In the genomic region with DNA sequence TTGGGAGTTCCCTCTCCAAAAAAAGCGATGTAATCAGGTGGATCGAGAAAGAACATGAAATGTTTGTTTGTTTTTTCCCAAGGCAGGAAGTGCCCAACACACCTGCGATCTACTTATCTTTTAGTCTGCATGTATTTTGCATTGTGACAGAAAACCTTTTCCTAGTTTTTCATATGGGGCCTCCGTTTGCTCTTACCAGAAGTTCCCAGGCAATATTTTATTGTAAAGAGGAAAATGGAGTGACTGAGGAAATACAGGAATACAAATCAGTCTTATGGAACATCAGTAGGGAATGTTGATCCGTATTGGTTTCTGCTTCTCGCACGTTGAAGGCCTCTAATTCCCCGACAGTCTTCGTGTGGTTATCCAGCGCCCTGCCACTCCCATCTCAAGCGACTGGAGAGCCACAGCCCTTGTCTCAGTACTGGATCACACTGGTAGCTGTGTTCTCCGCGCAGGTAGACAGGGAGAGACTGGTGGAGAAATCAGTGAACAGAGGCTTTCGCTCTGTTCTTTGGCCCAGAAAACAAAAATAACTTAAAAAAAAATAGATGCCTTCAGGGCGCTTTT, we compare ENCODE assay signal across 13 cellular contexts.
DNase-seq lines count a peak whose midpoint lies in the region; ATAC-seq and TF ChIP-seq lines count a peak whose summit lies in the region.
"Had no signal": no experiment of that assay in that cellular context is flagged by ENCODE, and none has a peak within 500 bp of the region (broad histone marks: within the 10 kb centered on the region; RNA-seq: fewer than 3 reads in every experiment).

No MANE protein-coding gene starts in this region.

- H3K27me3 ChIP-seq in PC-9 (ENCODE audit: insufficient read depth, low read depth) (no peaks in the 10 kb centered on the region), esophagus muscularis mucosa (peaks cover 0 to 96% (median 36%) of the 10 kb centered on the region in 4 donors), smooth muscle cell (ENCODE audit: low read depth) (peaks cover 91% of the 10 kb centered on the region)

- H3K4me1 ChIP-seq in PC-9 (replicated peaks; ENCODE audit: insufficient read depth) (peaks cover 10% of the 10 kb centered on the region), esophagus muscularis mucosa (peaks cover 0 to 6% (median 5%) of the 10 kb centered on the region in 4 donors), smooth muscle cell (ENCODE audit: low read depth) (peaks cover 11% of the 10 kb centered on the region)
- H3K4me1 ChIP-seq: SJSA1 had no signal

- intact Hi-C loops in PC-9 (cut with micrococcal nuclease; ENCODE audit: unreplicated experiment), result no loop called here
- intact Hi-C loops in esophagus muscularis mucosa (cut with DNase I), result no loop called here

- H3K4me3 Mint-ChIP-seq in activated naive CD8-positive, alpha-beta T cell treated with anti-CD3 and anti-CD28 coated beads, Interleukin-2, amount 10 ng/mL, durations not matched to agents 7 days and 5 days, result peak overlapping the region; percentile 39
- H3K4me3 Mint-ChIP-seq in activated naive CD8-positive, alpha-beta T cell treated with anti-CD3 and anti-CD28 coated beads for 36 hours, result no peak overlapping the region
- H3K4me3 Mint-ChIP-seq: activated naive CD4-positive, alpha-beta T cell treated with anti-CD3 and anti-CD28 coated beads, Interleukin-2, amount 50 U/mL, for 24 hours had no signal

- peaks cover 7% of the 10 kb centered on the region for H3K9me3 Mint-ChIP-seq in activated naive CD8-positive, alpha-beta T cell treated with anti-CD3 and anti-CD28 coated beads, Interleukin-2, amount 10 ng/mL, durations not matched to agents 7 days and 5 days
- H3K9me3 Mint-ChIP-seq in activated naive CD8-positive, alpha-beta T cell treated with anti-CD3 and anti-CD28 coated beads for 36 hours, result peaks cover 17% of the 10 kb centered on the region

- H3F3A ChIP-seq in PC-9 (ENCODE audit: insufficient read depth, low read depth) (peaks cover 6% of the 10 kb centered on the region; the same call in 1 of the 2 replicates), smooth muscle cell (ENCODE audit: low read depth) (no peaks in the 10 kb centered on the region)

- peaks cover 15% of the 10 kb centered on the region for H3K4me1 Mint-ChIP-seq in activated naive CD8-positive, alpha-beta T cell treated with anti-CD3 and anti-CD28 coated beads, Interleukin-2, amount 10 ng/mL, durations not matched to agents 7 days and 5 days
- H3K4me1 Mint-ChIP-seq in activated naive CD8-positive, alpha-beta T cell treated with anti-CD3 and anti-CD28 coated beads for 36 hours, result peaks cover 22% of the 10 kb centered on the region

- no peaks in the 10 kb centered on the region for H3K9me2 ChIP-seq in PC-9 (ENCODE audit: insufficient read depth)

- H3K27ac Mint-ChIP-seq in activated naive CD8-positive, alpha-beta T cell treated with anti-CD3 and anti-CD28 coated beads, Interleukin-2, amount 10 ng/mL, durations not matched to agents 7 days and 5 days, result no peak overlapping the region
- H3K27ac Mint-ChIP-seq in activated naive CD8-positive, alpha-beta T cell treated with anti-CD3 and anti-CD28 coated beads for 36 hours, result no peak overlapping the region

- H3K9me3 ChIP-seq in PC-9 (ENCODE audit: insufficient read depth, low read depth) (no peaks in the 10 kb centered on the region), esophagus muscularis mucosa (no peaks in the 10 kb centered on the region), smooth muscle cell (replicated peaks; ENCODE audit: low read depth) (no peaks in the 10 kb centered on the region)
- H3K9me3 ChIP-seq: ovary, SJSA1 had no signal

- no peaks in the 10 kb centered on the region for H4K20me1 ChIP-seq in PC-9 (ENCODE audit: insufficient read depth)
- H4K20me1 ChIP-seq in smooth muscle cell (ENCODE audit: low read depth), result no peaks in the 10 kb centered on the region

- no peak for TF ChIP-seq EP300 in esophagus muscularis mucosa (IDR thresholded peaks at IDR 0.05)

- H3K4me2 ChIP-seq in PC-9, result peak overlapping the region; percentile 90
- H3K4me2 ChIP-seq in smooth muscle cell, result peak overlapping the region; percentile 80

- H3K4me3 ChIP-seq in PC-9 (peak overlapping the region; percentile 65), esophagus muscularis mucosa (no peak overlapping the region), smooth muscle cell (peak overlapping the region; percentile 27)
- H3K4me3 ChIP-seq: ovary, SJSA1 had no signal

- no peak overlapping the region for H3K9ac ChIP-seq in smooth muscle cell (ENCODE audit: low read depth)

- H2AFZ ChIP-seq in PC-9, result peak overlapping the region; percentile 79
- no peak overlapping the region for H2AFZ ChIP-seq in smooth muscle cell (ENCODE audit: low read depth)

- H3K27me3 Mint-ChIP-seq in activated naive CD8-positive, alpha-beta T cell treated with anti-CD3 and anti-CD28 coated beads, Interleukin-2, amount 10 ng/mL, durations not matched to agents 7 days and 5 days, result peaks cover 84% of the 10 kb centered on the region
- H3K27me3 Mint-ChIP-seq in activated naive CD8-positive, alpha-beta T cell treated with anti-CD3 and anti-CD28 coated beads for 36 hours, result peaks cover 91% of the 10 kb centered on the region

- no peak overlapping the region for H3K27ac ChIP-seq in PC-9
- no peak overlapping the region for H3K27ac ChIP-seq in esophagus muscularis mucosa (replicated peaks in 1 of 4)
- no peak overlapping the region for H3K27ac ChIP-seq in smooth muscle cell (ENCODE audit: low read depth)
- H3K27ac ChIP-seq: ovary, SJSA1 had no signal

- TF ChIP-seq CTCF in PC-9 (conservative IDR thresholded peaks at IDR 0.05) (no peak), esophagus muscularis mucosa (IDR thresholded peaks at IDR 0.05) (no peak), smooth muscle cell (IDR thresholded peaks at IDR 0.05; ENCODE audit: borderline replicate concordance, insufficient read depth, poor library complexity, severe bottlenecking) (no peak), GM10248 (IDR thresholded peaks at IDR 0.05; ENCODE audit: control extremely low read depth, extremely low read depth, low read depth, missing control alignments) (no peak)

- no peak for ATAC-seq in activated naive CD8-positive, alpha-beta T cell treated with anti-CD3 and anti-CD28 coated beads, Interleukin-2, amount 10 ng/mL, durations not matched to agents 7 days and 5 days (ENCODE audit: low read depth)

- CTCF ChIA-PET in PC-9 (lab: Charles Lee), result no interaction called here
- CTCF ChIA-PET in GM10248 (lab: Yijun Ruan, JAX), result interaction anchor here (1.7 kb wide), 1 partner anchor 180 kb away, joined by 3 read pairs; no protein-coding TSS in a partner anchor

- POLR2A ChIA-PET in activated naive CD8-positive, alpha-beta T cell treated with anti-CD3 and anti-CD28 coated beads, Interleukin-2, amount 10 ng/mL, durations not matched to agents 7 days and 5 days (lab: Charles Lee), result no interaction called here
- POLR2A ChIA-PET in PC-9 (lab: Charles Lee; ENCODE audit: unreplicated experiment), result no interaction called here
- POLR2A ChIA-PET in GM10248 (lab: Yijun Ruan, JAX), result no interaction called here

- H3K36me3 Mint-ChIP-seq in activated naive CD8-positive, alpha-beta T cell treated with anti-CD3 and anti-CD28 coated beads, Interleukin-2, amount 10 ng/mL, durations not matched to agents 7 days and 5 days, result peaks cover 8% of the 10 kb centered on the region
- peaks cover 6% of the 10 kb centered on the region for H3K36me3 Mint-ChIP-seq in activated naive CD8-positive, alpha-beta T cell treated with anti-CD3 and anti-CD28 coated beads for 36 hours

- H3K79me2 ChIP-seq in PC-9 (ENCODE audit: low read depth) (no peaks in the 10 kb centered on the region), smooth muscle cell (ENCODE audit: low read depth) (no peaks in the 10 kb centered on the region)

- no peak for TF ChIP-seq POLR2A in esophagus muscularis mucosa (IDR thresholded peaks at IDR 0.05; ENCODE audit: low read depth)

- WGBS in esophagus muscularis mucosa, result 4% methylated on average over 15 of the region's 15 CpGs
- 24% methylated on average over 15 of the region's 15 CpGs for WGBS in smooth muscle cell (ENCODE audit: low lambda C conversion rate)

- H3K36me3 ChIP-seq in PC-9 (ENCODE audit: low read depth), result no peaks in the 10 kb centered on the region
- H3K36me3 ChIP-seq in esophagus muscularis mucosa, result no peaks in the 10 kb centered on the region
- H3K36me3 ChIP-seq in smooth muscle cell (ENCODE audit: low read depth), result no peaks in the 10 kb centered on the region
- H3K36me3 ChIP-seq: ovary, SJSA1 had no signal

- DNase-seq in activated naive CD8-positive, alpha-beta T cell treated with anti-CD3 and anti-CD28 coated beads, Interleukin-2, amount 10 ng/mL, durations not matched to agents 7 days and 5 days, result no peak
- DNase-seq in activated naive CD8-positive, alpha-beta T cell treated with anti-CD3 and anti-CD28 coated beads for 36 hours, result no peak
- no peak for DNase-seq in PC-9
- peak; percentile 47 for DNase-seq in esophagus muscularis mucosa (ENCODE audit: extremely low spot score)
- no peak for DNase-seq in smooth muscle cell (lab: John Stamatoyannopoulos, UW; ENCODE audit: unreplicated experiment)
- DNase-seq in GM10248 (ENCODE audit: extremely low spot score), result no peak
- DNase-seq in HCEC 1CT, result no peak
- no peak for DNase-seq in NCI-H1105 (lab: John Stamatoyannopoulos, UW)
- DNase-seq: midbrain, NCI-H187, ovary had no signal

- no TSS peak for BruUV-seq in PC-9 (replicated peaks; lab: Mats Ljungman, UMichigan)

Comparison
In these comparisons a context has a peak if more than half of its experiments do, and no peak if none do; other contexts are left out.
1. H3K4me3 ChIP-seq: peak in PC-9 (single experiment) and smooth muscle cell (single experiment); none in esophagus muscularis mucosa (0 of 4).